Comparison of ENCODE assay signal across 8 cellular contexts in genomic region chrX:13087322-13088154, GRCh38. TPM values are rescaled to one million over a fixed set of nuclear protein-coding genes. Genes with fewer than 3 reads are reported as not detected.
A peak's percentile ranks its signal among the peaks of the same experiment; 100 is the strongest.
DNase-seq lines count a peak whose midpoint lies in the region; ATAC-seq and FAIRE-seq lines count a peak whose summit lies in the region.

No MANE protein-coding gene starts in this region.

- H3K27ac Mint-ChIP-seq in T-cell = peak overlapping the region; percentile 89 to 99

- POLR2A ChIA-PET in T-cell (lab: Charles Lee) = interaction anchor here (0.6 to 4.9 kb wide), 9 partner anchors 62 to 138 kb away, joined by 3 to 29 read pairs (median 5); partner anchors contain the start of gene TMSB4X (in 1 of the 2)

- CTCF ChIA-PET in T-cell (lab: Charles Lee) = interaction anchor here (0.5 to 3.4 kb wide), 15 partner anchors 36 to 400 kb away, joined by 3 to 22 read pairs (median 5); no protein-coding TSS in a partner anchor

- peaks cover 92 to 95% (median 94%) of the 10 kb centered on the region in 3 donors for H3K4me1 Mint-ChIP-seq in T-cell

- peak overlapping the region; percentile 77 to 85 (median 80) for H3K4me3 Mint-ChIP-seq in T-cell

- peaks cover 0 to 4% of the 10 kb centered on the region in 2 donors for H3K27me3 Mint-ChIP-seq in T-cell

- H3K9me3 Mint-ChIP-seq in T-cell = no peaks in the 10 kb centered on the region

- no peaks in the 10 kb centered on the region for H3K36me3 Mint-ChIP-seq in T-cell

- DNase-seq in stimulated activated CD4-positive, alpha-beta T cell treated with anti-CD3 and anti-CD28 coated beads, Interleukin-15, amount 100 ng/mL, for 24 hours = peak; percentile 65
- DNase-seq in stimulated activated CD4-positive, alpha-beta T cell treated with anti-CD3 and anti-CD28 coated beads, Interleukin-12 subunit alpha, Interleukin-12 subunit beta, amount 100 ng/mL, for 4 hours = no peak
- DNase-seq in T-cell (peak in 33 of 34 experiments; percentile 30 to 83 (median 63)), RKO (ENCODE audit: low spot score) (no peak), islet precursor cell (no peak)
- DNase-seq in stimulated activated CD8-positive, alpha-beta memory T cell treated with anti-CD3 and anti-CD28 coated beads, Interleukin-15, amount 100 ng/mL, for 4 hours (ENCODE audit: low read depth in 2 of 2) = peak; percentile 34 to 48

- peak; percentile 92 for FAIRE-seq in colon (lab: Jason Lieb, UNC)

- ATAC-seq in HG03354 (IDR thresholded peaks at IDR 0.05; ENCODE audit: poor library complexity, severe bottlenecking, unreplicated experiment) = peak; percentile 84
- peak; percentile 69 to 81 (median 75) for ATAC-seq in T-cell (replicated peaks in 1 of 4)

RNA-seq across cellular contexts. Expression of gene FAM9C, which starts 43.1 kb away (rescaled TPM):
- not detected for total RNA-seq in T-cell

Comparison
In these comparisons a context has a peak if more than half of its experiments do, and no peak if none do; other contexts are left out.
1. DNase-seq: peak in stimulated activated CD4-positive, alpha-beta T cell treated with anti-CD3 and anti-CD28 coated beads, Interleukin-15, amount 100 ng/mL, for 24 hours (single experiment), T-cell (33 of 34) and stimulated activated CD8-positive, alpha-beta memory T cell treated with anti-CD3 and anti-CD28 coated beads, Interleukin-15, amount 100 ng/mL, for 4 hours (2 of 2); none in stimulated activated CD4-positive, alpha-beta T cell treated with anti-CD3 and anti-CD28 coated beads, Interleukin-12 subunit alpha, Interleukin-12 subunit beta, amount 100 ng/mL, for 4 hours (single experiment), RKO (single experiment) and islet precursor cell (single experiment).